ENCODE assay signal across 14 cellular contexts in genomic region chr3:194496217-194496881, GRCh38. TPM values are rescaled to one million over a fixed set of nuclear protein-coding genes. Genes with fewer than 3 reads are reported as not detected.
DNase-seq lines count a peak whose midpoint lies in the region; ATAC-seq and TF ChIP-seq lines count a peak whose summit lies in the region.
"Had no signal": no experiment of that assay in that cellular context is flagged by ENCODE, and none has a peak within 500 bp of the region (broad histone marks: within the 10 kb centered on the region; RNA-seq: fewer than 3 reads in every experiment).

No MANE protein-coding gene starts in this region.

- H4K20me1 ChIP-seq in Loucy (ENCODE audit: insufficient read depth, low read length, poor library complexity, severe bottlenecking) = no peaks in the 10 kb centered on the region

- H3K27ac ChIP-seq in breast epithelium = no peak overlapping the region
- H3K27ac ChIP-seq: brain microvascular endothelial cell, epithelial cell of prostate, sigmoid colon had no signal

- no peaks in the 10 kb centered on the region for H3K36me3 ChIP-seq in breast epithelium
- peaks cover 6% of the 10 kb centered on the region; the same call in 1 of the 2 replicates for H3K36me3 ChIP-seq in Loucy (ENCODE audit: insufficient read depth, low read length)
- H3K36me3 ChIP-seq: brain microvascular endothelial cell, sigmoid colon, vagina had no signal

- CTCF ChIA-PET in MCF 10A (lab: Yijun Ruan, JAX) = interaction anchor here (0.9 kb wide), 1 partner anchor 98 kb away, joined by 3 read pairs; no protein-coding TSS in a partner anchor

- no peak overlapping the region for H3K4me3 Mint-ChIP-seq in MCF 10A (ENCODE audit: unreplicated experiment)
- no peak overlapping the region for H3K4me3 Mint-ChIP-seq in activated naive CD8-positive, alpha-beta T cell treated with anti-CD3 and anti-CD28 coated beads, Interleukin-2, amount 50 U/mL, for 24 hours
- H3K4me3 Mint-ChIP-seq in activated CD4-positive, alpha-beta T cell treated with anti-CD3 and anti-CD28 coated beads, Interleukin-2, amount 10 ng/mL, durations not matched to agents 24 days and 14 days = no peak overlapping the region
- H3K4me3 Mint-ChIP-seq: activated CD8-positive, alpha-beta memory T cell treated with anti-CD3 and anti-CD28 coated beads, Interleukin-2, amount 10 ng/mL, durations not matched to agents 7 days and 5 days had no signal

- no peak overlapping the region for H2AFZ ChIP-seq in Loucy (ENCODE audit: low read length)

- no peaks in the 10 kb centered on the region for H3K4me1 ChIP-seq in breast epithelium
- H3K4me1 ChIP-seq in Loucy (ENCODE audit: insufficient read depth, low read length, poor library complexity, severe bottlenecking) = peaks cover 19% of the 10 kb centered on the region
- H3K4me1 ChIP-seq: sigmoid colon had no signal

- H3K27me3 ChIP-seq in breast epithelium = no peaks in the 10 kb centered on the region
- H3K27me3 ChIP-seq in Loucy (ENCODE audit: insufficient read depth, low read length, poor library complexity, severe bottlenecking) = no peaks in the 10 kb centered on the region
- H3K27me3 ChIP-seq: brain microvascular endothelial cell, sigmoid colon, vagina had no signal

- H3K4me3 ChIP-seq in breast epithelium = no peak overlapping the region
- H3K4me3 ChIP-seq in Loucy (ENCODE audit: low read length, poor library complexity, severe bottlenecking) = peak overlapping the region; percentile 1
- H3K4me3 ChIP-seq: sigmoid colon, vagina had no signal

- no peaks in the 10 kb centered on the region for H3F3A ChIP-seq in Loucy (ENCODE audit: low read depth)

- no peaks in the 10 kb centered on the region for H3K27me3 Mint-ChIP-seq in MCF 10A (ENCODE audit: insufficient read depth, unreplicated experiment)
- H3K27me3 Mint-ChIP-seq in activated naive CD8-positive, alpha-beta T cell treated with anti-CD3 and anti-CD28 coated beads, Interleukin-2, amount 50 U/mL, for 24 hours = no peaks in the 10 kb centered on the region
- H3K27me3 Mint-ChIP-seq in activated CD4-positive, alpha-beta T cell treated with anti-CD3 and anti-CD28 coated beads, Interleukin-2, amount 10 ng/mL, durations not matched to agents 24 days and 14 days = no peaks in the 10 kb centered on the region
- H3K27me3 Mint-ChIP-seq: activated CD8-positive, alpha-beta memory T cell treated with anti-CD3 and anti-CD28 coated beads, Interleukin-2, amount 10 ng/mL, durations not matched to agents 7 days and 5 days had no signal

- TF ChIP-seq CTCF in MCF 10A (IDR thresholded peaks at IDR 0.05; ENCODE audit: unreplicated experiment) = no peak
- TF ChIP-seq CTCF in breast epithelium (IDR thresholded peaks at IDR 0.05) = no peak
- TF ChIP-seq CTCF in Loucy (conservative IDR thresholded peaks at IDR 0.05; ENCODE audit: low read length) = no peak

- peak; percentile 61 for ATAC-seq in activated naive CD8-positive, alpha-beta T cell treated with anti-CD3 and anti-CD28 coated beads, Interleukin-2, amount 50 U/mL, for 24 hours
- ATAC-seq in HG03175 (IDR thresholded peaks at IDR 0.05; ENCODE audit: unreplicated experiment) = no peak
- ATAC-seq: activated CD8-positive, alpha-beta memory T cell treated with anti-CD3 and anti-CD28 coated beads, Interleukin-2, amount 10 ng/mL, durations not matched to agents 7 days and 5 days had no signal

- no peaks in the 10 kb centered on the region for H3K9me3 ChIP-seq in breast epithelium
- no peaks in the 10 kb centered on the region for H3K9me3 ChIP-seq in Loucy (ENCODE audit: insufficient read depth, low read depth, low read length)
- H3K9me3 ChIP-seq: sigmoid colon, vagina had no signal

- H3K9ac ChIP-seq in Loucy (ENCODE audit: low read depth, low read length, poor library complexity, severe bottlenecking) = peak overlapping the region; percentile 4

- no peaks in the 10 kb centered on the region for H3K36me3 Mint-ChIP-seq in MCF 10A (ENCODE audit: insufficient read depth, unreplicated experiment)
- no peaks in the 10 kb centered on the region for H3K36me3 Mint-ChIP-seq in activated naive CD8-positive, alpha-beta T cell treated with anti-CD3 and anti-CD28 coated beads, Interleukin-2, amount 50 U/mL, for 24 hours (ENCODE audit: low read depth)
- peaks cover 10% of the 10 kb centered on the region for H3K36me3 Mint-ChIP-seq in activated CD4-positive, alpha-beta T cell treated with anti-CD3 and anti-CD28 coated beads, Interleukin-2, amount 10 ng/mL, durations not matched to agents 24 days and 14 days (ENCODE audit: low read depth)

- no peaks in the 10 kb centered on the region for H3K9me3 Mint-ChIP-seq in MCF 10A (ENCODE audit: unreplicated experiment)
- no peaks in the 10 kb centered on the region for H3K9me3 Mint-ChIP-seq in activated naive CD8-positive, alpha-beta T cell treated with anti-CD3 and anti-CD28 coated beads, Interleukin-2, amount 50 U/mL, for 24 hours
- no peaks in the 10 kb centered on the region for H3K9me3 Mint-ChIP-seq in activated CD4-positive, alpha-beta T cell treated with anti-CD3 and anti-CD28 coated beads, Interleukin-2, amount 10 ng/mL, durations not matched to agents 24 days and 14 days

- DNase-seq in MCF 10A (ENCODE audit: unreplicated experiment) (peak; percentile 43), breast epithelium (ENCODE audit: low spot score in 2 of 2) (no peak), COR-L47 (lab: John Stamatoyannopoulos, UW) (no peak)
- DNase-seq in activated naive CD8-positive, alpha-beta T cell treated with anti-CD3 and anti-CD28 coated beads, Interleukin-2, amount 50 U/mL, for 24 hours = no peak
- no peak for DNase-seq in activated CD4-positive, alpha-beta T cell treated with anti-CD3 and anti-CD28 coated beads, Interleukin-2, amount 10 ng/mL, durations not matched to agents 24 days and 14 days
- DNase-seq in effector CD8-positive, alpha-beta T cell (lab: John Stamatoyannopoulos, UW) = no peak
- DNase-seq: activated CD8-positive, alpha-beta memory T cell treated with anti-CD3 and anti-CD28 coated beads, Interleukin-2, amount 10 ng/mL, durations not matched to agents 7 days and 5 days; brain microvascular endothelial cell; NCI-H345; sigmoid colon had no signal

- H3K79me2 ChIP-seq in Loucy (ENCODE audit: insufficient read depth, low read length) = no peaks in the 10 kb centered on the region

- H3K27ac Mint-ChIP-seq in MCF 10A (ENCODE audit: low read depth, unreplicated experiment) = peak overlapping the region; percentile 54
- no peak overlapping the region for H3K27ac Mint-ChIP-seq in activated naive CD8-positive, alpha-beta T cell treated with anti-CD3 and anti-CD28 coated beads, Interleukin-2, amount 50 U/mL, for 24 hours
- H3K27ac Mint-ChIP-seq in activated CD4-positive, alpha-beta T cell treated with anti-CD3 and anti-CD28 coated beads, Interleukin-2, amount 10 ng/mL, durations not matched to agents 24 days and 14 days = no peak overlapping the region
- H3K27ac Mint-ChIP-seq: activated CD8-positive, alpha-beta memory T cell treated with anti-CD3 and anti-CD28 coated beads, Interleukin-2, amount 10 ng/mL, durations not matched to agents 7 days and 5 days had no signal

- intact Hi-C loops in MCF 10A (cut with micrococcal nuclease) = no loop called here
- intact Hi-C loops in breast epithelium (cut with DNase I; ENCODE audit: low total_unique reads) = no loop called here
- intact Hi-C loops in activated CD4-positive, alpha-beta T cell treated with anti-CD3 and anti-CD28 coated beads, Interleukin-2, amount 10 ng/mL, durations not matched to agents 24 days and 14 days (cut with micrococcal nuclease) = no loop called here

- peaks cover 9% of the 10 kb centered on the region for H3K4me1 Mint-ChIP-seq in MCF 10A (ENCODE audit: insufficient read depth, unreplicated experiment)
- H3K4me1 Mint-ChIP-seq in activated naive CD8-positive, alpha-beta T cell treated with anti-CD3 and anti-CD28 coated beads, Interleukin-2, amount 50 U/mL, for 24 hours = peaks cover 30% of the 10 kb centered on the region
- H3K4me1 Mint-ChIP-seq in activated CD4-positive, alpha-beta T cell treated with anti-CD3 and anti-CD28 coated beads, Interleukin-2, amount 10 ng/mL, durations not matched to agents 24 days and 14 days = peaks cover 8% of the 10 kb centered on the region

- TF ChIP-seq POLR2A in breast epithelium (IDR thresholded peaks at IDR 0.05) = no peak

- H3K4me2 ChIP-seq in Loucy (ENCODE audit: low read depth, low read length, poor library complexity, severe bottlenecking) = peak overlapping the region; percentile 40

- no TSS peak for BruUV-seq in MCF 10A (replicated peaks; lab: Mats Ljungman, UMichigan)

- no peaks in the 10 kb centered on the region for H3K9me2 ChIP-seq in Loucy (replicated peaks; ENCODE audit: low read depth, low read length)

- POLR2A ChIA-PET in MCF 10A (lab: Yijun Ruan, JAX) = interaction anchor here (1.2 to 1.8 kb wide), 3 partner anchors 9 to 87 kb away, joined by 3 to 7 read pairs (median 6); no protein-coding TSS in a partner anchor

RNA-seq across cellular contexts. Expression of gene ATP13A3, which starts 9.5 kb away (rescaled TPM):
- total RNA-seq in MCF 10A (2022) (119 and 125 TPM in 2 replicates), breast epithelium (100 to 1,000 TPM; 132 to 170 (median 142) TPM)
- total RNA-seq in activated CD4-positive, alpha-beta T cell treated with anti-CD3 and anti-CD28 coated beads, Interleukin-2, amount 10 ng/mL, durations not matched to agents 24 days and 14 days = 181 and 193 TPM in 2 replicates
